ENCODE assay signal across 17 cellular contexts in genomic region chr2:190640124-190640523, GRCh38. TPM values are rescaled to one million over a fixed set of nuclear protein-coding genes. Genes with fewer than 3 reads are reported as not detected.
DNase-seq lines count a peak whose midpoint lies in the region; ATAC-seq, FAIRE-seq and TF ChIP-seq lines count a peak whose summit lies in the region.
"Had no signal": no experiment of that assay in that cellular context is flagged by ENCODE, and none has a peak within 500 bp of the region (broad histone marks: within the 10 kb centered on the region; RNA-seq: fewer than 3 reads in every experiment).

No MANE protein-coding gene starts in this region.

- FAIRE-seq in RCC 7860 (lab: Jason Lieb, UNC) (peak; percentile 45), colon (lab: Jason Lieb, UNC) (peak; percentile 55)
- FAIRE-seq: D721Med had no signal

- DNase-seq in RCC 7860 (ENCODE audit: low spot score) (no peak), fibroblast of villous mesenchyme (ENCODE audit: low read depth) (peak; percentile 49), GM19238 (ENCODE audit: insufficient read length, low spot score) (no peak), left ventricle myocardium inferior (no peak)
- no peak for DNase-seq in activated CD8-positive, alpha-beta T cell treated with anti-CD3 and anti-CD28 coated beads for 36 hours
- DNase-seq: AML-193, KG1, MV-4-11, NCI-H187, NCI-H2107, NCI-H510A treated with DMSO at 0.1 percent for 48 hours, NCI-H774, SHP77 treated with DMSO at 0.1 percent for 48 hours had no signal

- H3K4me1 ChIP-seq in subcutaneous abdominal adipose tissue (ENCODE audit: control insufficient read depth in 5 of 5, insufficient read depth in 5 of 5, low read length in 5 of 5): peaks cover 5 to 55% (median 30%) of the 10 kb centered on the region in 5 donors
- H3K4me1 ChIP-seq in left ventricle myocardium inferior: peaks cover 37% of the 10 kb centered on the region

- peak overlapping the region; percentile 21 for H3K27ac ChIP-seq in subcutaneous abdominal adipose tissue (ENCODE audit: low read depth, low read length)
- no peak overlapping the region for H3K27ac ChIP-seq in left ventricle myocardium inferior (replicated peaks)
- H3K27ac ChIP-seq: C4-2B had no signal

- H3K4me3 ChIP-seq in fibroblast of villous mesenchyme (ENCODE audit: low read depth, low read length): no peak overlapping the region
- H3K4me3 ChIP-seq in subcutaneous abdominal adipose tissue (ENCODE audit: low read depth in 1 of 5, low read length in 5 of 5): no peak overlapping the region
- H3K4me3 ChIP-seq in left ventricle myocardium inferior: no peak overlapping the region

- intact Hi-C loops in left ventricle myocardium inferior (cut with micrococcal nuclease): loop anchor here (10.0 kb wide), 1 partner anchor 55 kb away; no protein-coding TSS in a partner anchor
- intact Hi-C loops in activated CD8-positive, alpha-beta T cell treated with anti-CD3 and anti-CD28 coated beads for 36 hours (cut with micrococcal nuclease): no loop called here

- H3K36me3 ChIP-seq in subcutaneous abdominal adipose tissue (ENCODE audit: control insufficient read depth in 5 of 5, insufficient read depth in 5 of 5, low read length in 5 of 5): no peaks in the 10 kb centered on the region
- no peaks in the 10 kb centered on the region for H3K36me3 ChIP-seq in left ventricle myocardium inferior

- no peak overlapping the region for H3K27ac Mint-ChIP-seq in activated CD8-positive, alpha-beta T cell treated with anti-CD3 and anti-CD28 coated beads for 36 hours

- no peaks in the 10 kb centered on the region for H3K27me3 Mint-ChIP-seq in activated CD8-positive, alpha-beta T cell treated with anti-CD3 and anti-CD28 coated beads for 36 hours

- H3K27me3 ChIP-seq in subcutaneous abdominal adipose tissue (ENCODE audit: control insufficient read depth in 5 of 5, insufficient read depth in 4 of 5, low read length in 5 of 5): no peaks in the 10 kb centered on the region
- no peaks in the 10 kb centered on the region for H3K27me3 ChIP-seq in left ventricle myocardium inferior (ENCODE audit: low read depth)

- H3K4me1 Mint-ChIP-seq in activated CD8-positive, alpha-beta T cell treated with anti-CD3 and anti-CD28 coated beads for 36 hours (ENCODE audit: low read depth): peaks cover 10% of the 10 kb centered on the region

- TF ChIP-seq CTCF in fibroblast of villous mesenchyme (IDR thresholded peaks at IDR 0.05; ENCODE audit: insufficient read depth, low read depth, low read length) (no peak), left ventricle myocardium inferior (IDR thresholded peaks at IDR 0.05; ENCODE audit: borderline replicate concordance) (no peak)
- no peak for TF ChIP-seq CTCF in activated CD8-positive, alpha-beta T cell treated with anti-CD3 and anti-CD28 coated beads for 36 hours (IDR thresholded peaks at IDR 0.05)

- no peaks in the 10 kb centered on the region for H3K9me3 ChIP-seq in subcutaneous abdominal adipose tissue (ENCODE audit: control insufficient read depth in 5 of 5, low read length in 5 of 5)
- no peaks in the 10 kb centered on the region for H3K9me3 ChIP-seq in left ventricle myocardium inferior (replicated peaks)

- CTCF ChIA-PET in activated CD8-positive, alpha-beta T cell treated with anti-CD3 and anti-CD28 coated beads for 36 hours (lab: Charles Lee): no interaction called here

- no peak overlapping the region for H3K4me3 Mint-ChIP-seq in activated CD8-positive, alpha-beta T cell treated with anti-CD3 and anti-CD28 coated beads for 36 hours

- H3K36me3 Mint-ChIP-seq in activated CD8-positive, alpha-beta T cell treated with anti-CD3 and anti-CD28 coated beads for 36 hours (ENCODE audit: low read depth): no peaks in the 10 kb centered on the region

- H3K9me3 Mint-ChIP-seq in activated CD8-positive, alpha-beta T cell treated with anti-CD3 and anti-CD28 coated beads for 36 hours: no peaks in the 10 kb centered on the region

- H3K9ac ChIP-seq in subcutaneous abdominal adipose tissue (ENCODE audit: low read length in 5 of 5): no peak overlapping the region

- ATAC-seq in activated CD8-positive, alpha-beta T cell treated with anti-CD3 and anti-CD28 coated beads for 36 hours: no peak

- POLR2A ChIA-PET in activated CD8-positive, alpha-beta T cell treated with anti-CD3 and anti-CD28 coated beads for 36 hours (lab: Charles Lee): no interaction called here

RNA-seq across cellular contexts. Expression of gene NAB1, which starts 8.8 kb away (rescaled TPM):
- total RNA-seq in fibroblast of villous mesenchyme (32.2 and 54.8 TPM in 2 replicates), left ventricle myocardium inferior (30.2 TPM)
- 10 to 100 TPM; 23.0 to 24.8 TPM for total RNA-seq in activated CD8-positive, alpha-beta T cell treated with anti-CD3 and anti-CD28 coated beads for 36 hours
